ENCODE assay signal across 27 cellular contexts in the genomic region with DNA sequence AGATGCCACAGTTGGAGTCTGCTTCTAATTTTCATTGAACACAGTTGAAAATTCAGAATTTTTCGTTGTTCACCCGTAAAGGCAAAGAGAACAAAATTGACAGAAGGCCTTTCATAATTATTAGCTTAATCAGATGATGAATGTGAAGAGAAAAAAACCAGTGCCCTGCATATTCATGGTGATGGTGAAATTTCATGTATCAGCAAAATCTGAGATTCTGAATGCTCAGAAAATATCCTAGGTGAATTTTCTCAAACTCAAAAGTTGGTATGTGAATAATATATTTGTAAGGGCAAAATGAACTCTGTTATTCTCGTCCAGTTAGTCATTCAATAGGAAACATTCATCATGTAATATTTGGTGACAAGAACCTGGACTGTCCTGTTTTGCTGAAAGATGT.
"Had no signal": no experiment of that assay in that cellular context is flagged by ENCODE, and none has a peak within 500 bp of the region (broad histone marks: within the 10 kb centered on the region; RNA-seq: fewer than 3 reads in every experiment).

No MANE protein-coding gene starts in this region.

- FAIRE-seq: endometrium, endothelial cell of umbilical vein had no signal

- H2AFZ ChIP-seq: hepatocyte had no signal

- H3K79me2 ChIP-seq: hepatocyte had no signal

- ATAC-seq: effector memory CD8-positive, alpha-beta T cell; esophagus mucosa; foreskin keratinocyte; gastrocnemius medialis; gastroesophageal sphincter; heart left ventricle; heart right ventricle had no signal

- DNase-seq: colonic mucosa; cortex of kidney; dermis blood vessel endothelial cell; dorsolateral prefrontal cortex; effector CD4-positive, alpha-beta T cell; effector CD8-positive, alpha-beta T cell; effector memory CD4-positive, alpha-beta T cell; effector memory CD8-positive, alpha-beta T cell; endodermal cell; erythroblast; esophagus squamous epithelium; foreskin fibroblast; foreskin keratinocyte; foreskin melanocyte; gastrocnemius medialis; glutamatergic neuron; head of caudate nucleus; heart left ventricle; heart right ventricle had no signal

- H3K4me1 ChIP-seq: colonic mucosa, esophagus muscularis mucosa, esophagus squamous epithelium, foreskin keratinocyte, gastrocnemius medialis, gastroesophageal sphincter, heart left ventricle, heart right ventricle had no signal

- H3K4me3 ChIP-seq: colonic mucosa, coronary artery, dorsolateral prefrontal cortex, esophagus muscularis mucosa, esophagus squamous epithelium, gastrocnemius medialis, gastroesophageal sphincter, heart left ventricle, heart right ventricle, hepatocyte had no signal

- H3K4me2 ChIP-seq: hepatocyte had no signal

- H3K36me3 ChIP-seq: colonic mucosa had no signal

- H3K27me3 ChIP-seq: colonic mucosa, dorsolateral prefrontal cortex, esophagus muscularis mucosa, esophagus squamous epithelium, foreskin keratinocyte, gastrocnemius medialis, gastroesophageal sphincter, heart left ventricle, heart right ventricle, hepatocyte had no signal

- H3K9me3 ChIP-seq: colonic mucosa, esophagus muscularis mucosa, esophagus squamous epithelium, gastrocnemius medialis, gastroesophageal sphincter, heart left ventricle, heart right ventricle had no signal

- H3K27ac ChIP-seq: colonic mucosa, coronary artery, dorsolateral prefrontal cortex, epithelial cell of prostate, esophagus muscularis mucosa, esophagus squamous epithelium, foreskin keratinocyte, gastrocnemius medialis, gastroesophageal sphincter, heart left ventricle, heart right ventricle, hepatocyte had no signal
